In the genomic region with DNA sequence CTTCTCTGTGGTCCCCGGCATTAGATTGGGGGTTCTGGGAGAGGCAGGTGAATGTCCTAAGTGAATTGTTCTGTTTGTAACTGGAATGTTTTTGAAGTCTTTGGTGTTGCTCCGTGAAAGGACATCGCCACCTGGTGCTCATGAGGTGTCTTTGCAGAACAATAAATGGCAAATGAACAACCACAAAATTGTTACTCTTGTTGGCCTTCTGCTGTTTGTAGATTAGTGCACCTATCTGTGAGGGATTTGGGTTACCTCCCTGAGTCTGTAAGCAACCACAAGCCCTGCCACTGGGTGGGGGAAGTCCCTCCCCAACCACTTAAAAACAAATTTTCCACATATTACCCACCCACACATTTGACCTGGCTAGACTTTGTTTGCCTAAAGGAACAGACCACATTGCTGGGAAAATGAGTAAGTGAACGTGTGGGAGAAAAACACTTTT, we compare ENCODE assay signal across 8 cellular contexts. TPM values are rescaled to one million over a fixed set of nuclear protein-coding genes. Genes with fewer than 3 reads are reported as not detected.
DNase-seq lines count a peak whose midpoint lies in the region; ATAC-seq and TF ChIP-seq lines count a peak whose summit lies in the region.

No MANE protein-coding gene starts in this region.

- peak overlapping the region; percentile 99 for H3K9ac ChIP-seq in OCI-LY3 (ENCODE audit: low read length)
- peak overlapping the region; percentile 6 for H3K9ac ChIP-seq in adipocyte (ENCODE audit: low read length)

- H3K4me1 ChIP-seq in OCI-LY3 (ENCODE audit: low read length) (peaks cover 34% of the 10 kb centered on the region), adipocyte (ENCODE audit: control insufficient read depth, insufficient read depth, low read length) (peaks cover 18% of the 10 kb centered on the region), hepatocyte (ENCODE audit: insufficient read depth) (no peaks in the 10 kb centered on the region)

- ATAC-seq in GM19438 (IDR thresholded peaks at IDR 0.05; ENCODE audit: low read depth, unreplicated experiment) = peak; percentile 65
- peak; percentile 73 for ATAC-seq in HG03439 (IDR thresholded peaks at IDR 0.05; ENCODE audit: unreplicated experiment)

- H2AFZ ChIP-seq in OCI-LY3 (ENCODE audit: low read depth, low read length) = no peak overlapping the region
- H2AFZ ChIP-seq in hepatocyte = no peak overlapping the region

- H3K4me3 ChIP-seq in OCI-LY3 (ENCODE audit: low read length) (peak overlapping the region; percentile 91), adipocyte (ENCODE audit: low read length) (no peak overlapping the region), hepatocyte (no peak overlapping the region)

- H3K36me3 ChIP-seq in OCI-LY3 (replicated peaks; ENCODE audit: low read depth, low read length) = peaks cover 77% of the 10 kb centered on the region
- H3K36me3 ChIP-seq in adipocyte (ENCODE audit: control insufficient read depth, insufficient read depth, low read length, severe bottlenecking) = peaks cover 40% of the 10 kb centered on the region
- no peaks in the 10 kb centered on the region for H3K36me3 ChIP-seq in hepatocyte (replicated peaks; ENCODE audit: insufficient read depth, low read depth)

- H3K27me3 ChIP-seq in OCI-LY3 (ENCODE audit: low read depth, low read length) (no peaks in the 10 kb centered on the region), adipocyte (replicated peaks; ENCODE audit: control insufficient read depth, insufficient read depth, low read length) (peaks cover 13% of the 10 kb centered on the region), hepatocyte (no peaks in the 10 kb centered on the region)

- H3K9me3 ChIP-seq in OCI-LY3 (ENCODE audit: insufficient read depth, low read length) (no peaks in the 10 kb centered on the region), adipocyte (ENCODE audit: control insufficient read depth, low read length) (no peaks in the 10 kb centered on the region), hepatocyte (ENCODE audit: low read depth) (no peaks in the 10 kb centered on the region)

- peak; percentile 73 for TF ChIP-seq CTCF in OCI-LY3 (IDR thresholded peaks at IDR 0.05; ENCODE audit: low read depth, low read length)
- TF ChIP-seq CTCF in hepatocyte (IDR thresholded peaks at IDR 0.05; ENCODE audit: poor library complexity) = peak; percentile 72

- 24% methylated on average over 4 of the region's 4 CpGs for WGBS in hepatocyte (ENCODE audit: low lambda C conversion rate, missing lambda C conversion rate)

- H4K20me1 ChIP-seq in OCI-LY3 (ENCODE audit: insufficient read depth, low read length) (peaks cover 70% of the 10 kb centered on the region), hepatocyte (ENCODE audit: insufficient read depth, poor library complexity, severe bottlenecking) (no peaks in the 10 kb centered on the region)

- peak; percentile 65 for DNase-seq in DMS53 (lab: John Stamatoyannopoulos, UW)
- peak; percentile 81 for DNase-seq in adipocyte (ENCODE audit: low read depth)
- DNase-seq in hepatocyte (ENCODE audit: low spot score) = peak; percentile 64
- peak; percentile 13 for DNase-seq in smooth muscle cell of the brain vasculature (ENCODE audit: low read depth, low spot score)
- no peak for DNase-seq in NCI-H524 (lab: John Stamatoyannopoulos, UW)

- H3K9me2 ChIP-seq in hepatocyte (replicated peaks; ENCODE audit: insufficient read depth) = no peaks in the 10 kb centered on the region

- H3K27ac ChIP-seq in OCI-LY3 (ENCODE audit: low read length) = peak overlapping the region; percentile 96
- no peak overlapping the region for H3K27ac ChIP-seq in hepatocyte

- H3K79me2 ChIP-seq in OCI-LY3 (ENCODE audit: low read length) (peaks cover 94% of the 10 kb centered on the region), hepatocyte (no peaks in the 10 kb centered on the region)

- H3K4me2 ChIP-seq in OCI-LY3 (ENCODE audit: low read length) = peak overlapping the region; percentile 88
- H3K4me2 ChIP-seq in hepatocyte = no peak overlapping the region

RNA-seq across cellular contexts. Expression of gene MPEG1, which starts 4.7 kb away (rescaled TPM):
- total RNA-seq in hepatocyte = 0.04 and 0.57 TPM in 2 replicates
- polyA plus RNA-seq in hepatocyte = not detected in 2 replicates

RNA-seq across cellular contexts. Expression of gene DTX4, which starts 36.1 kb away (rescaled TPM):
- 26.2 and 27.5 TPM in 2 replicates for total RNA-seq in hepatocyte
- polyA plus RNA-seq in hepatocyte = 13.6 and 15.4 TPM in 2 replicates

Comparison
In these comparisons a context has a peak if more than half of its experiments do, and no peak if none do; other contexts are left out.
1. DNase-seq: peak in DMS53 (single experiment), adipocyte (single experiment), hepatocyte (single experiment) and smooth muscle cell of the brain vasculature (single experiment); none in NCI-H524 (0 of 2).